11 cellular contexts compared by ENCODE assay signal in genomic region chr2:191845876-191846786, GRCh38. TPM values are rescaled to one million over a fixed set of nuclear protein-coding genes. Genes with fewer than 3 reads are reported as not detected.
A peak's percentile ranks its signal among the peaks of the same experiment; 100 is the strongest.
DNase-seq lines count a peak whose midpoint lies in the region; ATAC-seq and TF ChIP-seq lines count a peak whose summit lies in the region.
"Had no signal": no experiment of that assay in that cellular context is flagged by ENCODE, and none has a peak within 500 bp of the region (broad histone marks: within the 10 kb centered on the region; RNA-seq: fewer than 3 reads in every experiment).

No MANE protein-coding gene starts in this region.

- H3K4me3 Mint-ChIP-seq in osteocyte (ENCODE audit: unreplicated experiment), result peak overlapping the region; percentile 61
- H3K4me3 Mint-ChIP-seq: effector memory CD8-positive, alpha-beta T cell had no signal

- H3K9me3 Mint-ChIP-seq in osteocyte (ENCODE audit: unreplicated experiment), result no peaks in the 10 kb centered on the region
- H3K9me3 Mint-ChIP-seq: effector memory CD8-positive, alpha-beta T cell had no signal

- DNase-seq in LHCN-M2 (ENCODE audit: low read depth) (peak; percentile 55), osteocyte (ENCODE audit: extremely low spot score, unreplicated experiment) (no peak), C1 segment of cervical spinal cord (lab: John Stamatoyannopoulos, UW) (no peak)
- no peak for DNase-seq in stimulated activated CD4-positive, alpha-beta T cell treated with anti-CD3 and anti-CD28 coated beads, Interleukin-4, amount 100 ng/mL, for 4 hours
- DNase-seq in activated effector memory CD4-positive, alpha-beta T cell treated with Interleukin-2 at 50 U/mL for 16 hours, result no peak
- DNase-seq: effector memory CD8-positive, alpha-beta T cell; NCI-H1092 had no signal

- WGBS in esophagus, 2 donors, result 11 to 36% methylated on average over 27 of the region's 27 CpGs

- ATAC-seq in GM21737 (IDR thresholded peaks at IDR 0.05; ENCODE audit: unreplicated experiment), result no peak
- ATAC-seq: effector memory CD8-positive, alpha-beta T cell had no signal

- H3K36me3 Mint-ChIP-seq in osteocyte (ENCODE audit: unreplicated experiment), result no peaks in the 10 kb centered on the region

- no peaks in the 10 kb centered on the region for H3K27me3 ChIP-seq in esophagus (ENCODE audit: control insufficient read depth in 1 of 2, insufficient read depth in 2 of 2, low read length in 2 of 2)

- no peaks in the 10 kb centered on the region for H3K9me3 ChIP-seq in ES-I3 (ENCODE audit: control insufficient read depth, insufficient read depth, low read length)
- H3K9me3 ChIP-seq in esophagus (ENCODE audit: control insufficient read depth in 2 of 2, insufficient read depth in 1 of 2, low read depth in 1 of 2, low read length in 1 of 2), result no peaks in the 10 kb centered on the region
- H3K9me3 ChIP-seq: HAP-1 had no signal

- H3K4me1 ChIP-seq in ES-I3 (ENCODE audit: insufficient read depth, low read length), result peaks cover 30% of the 10 kb centered on the region
- no peaks in the 10 kb centered on the region for H3K4me1 ChIP-seq in esophagus (ENCODE audit: control insufficient read depth in 2 of 2, insufficient read depth in 2 of 2, low read length in 1 of 2)

- no peaks in the 10 kb centered on the region for H3K36me3 ChIP-seq in ES-I3 (ENCODE audit: insufficient read depth, low read length)
- H3K36me3 ChIP-seq in esophagus (ENCODE audit: control insufficient read depth in 2 of 2, insufficient read depth in 2 of 2, low read length in 1 of 2), result no peaks in the 10 kb centered on the region
- H3K36me3 ChIP-seq: HAP-1 had no signal

- H3K4me3 ChIP-seq in esophagus (ENCODE audit: low read depth in 1 of 2, low read length in 2 of 2), result peak overlapping the region; percentile 62 to 73
- H3K4me3 ChIP-seq: HAP-1 had no signal

- H3K4me1 Mint-ChIP-seq in osteocyte (ENCODE audit: unreplicated experiment), result peaks cover 46% of the 10 kb centered on the region

- H3K9ac ChIP-seq in ES-I3 (ENCODE audit: low read depth, low read length), result 0 out of 2 replicates have a peak overlapping the region, but pooled peaks have one; percentile 8

- peak overlapping the region; percentile 93 for H3K27ac Mint-ChIP-seq in osteocyte (ENCODE audit: unreplicated experiment)
- H3K27ac Mint-ChIP-seq: effector memory CD8-positive, alpha-beta T cell had no signal

- H3K27ac ChIP-seq in esophagus (ENCODE audit: low read depth in 2 of 2, low read length in 1 of 2), result peak overlapping the region; percentile 91 to 95

- TF ChIP-seq CTCF in osteocyte (IDR thresholded peaks at IDR 0.05), result no peak

- H3K27me3 Mint-ChIP-seq in osteocyte (ENCODE audit: unreplicated experiment), result no peaks in the 10 kb centered on the region

RNA-seq across cellular contexts. Expression of gene CAVIN2, which starts 0.8 kb away (rescaled TPM):
- total RNA-seq in LHCN-M2 (2014; rRNA removed), result 388 and 506 TPM in 2 replicates
- 228 TPM for polyA plus RNA-seq in LHCN-M2 (2012)
- 10 to 100 TPM in 1 of 2 donors, 1 to 10 TPM in 1; 6.5 to 11.1 TPM for polyA plus RNA-seq in esophagus
- total RNA-seq in osteocyte, result 5.3 and 6.6 TPM in 2 replicates

Comparison
In these comparisons a context has a peak if more than half of its experiments do, and no peak if none do; other contexts are left out.
1. RNA of gene CAVIN2, which starts 0.8 kb away (total RNA-seq): 388 to 506 TPM in LHCN-M2; 5.3 to 6.6 TPM in osteocyte; every median in the first group is over 10 times any median in the second.